Comparison of ENCODE assay signal across 21 cellular contexts in genomic region chr7:134774076-134774475, GRCh38. TPM values are rescaled to one million over a fixed set of nuclear protein-coding genes. Genes with fewer than 3 reads are reported as not detected.
DNase-seq lines count a peak whose midpoint lies in the region; ATAC-seq, FAIRE-seq and TF ChIP-seq lines count a peak whose summit lies in the region.
"Had no signal": no experiment of that assay in that cellular context is flagged by ENCODE, and none has a peak within 500 bp of the region (broad histone marks: within the 10 kb centered on the region; RNA-seq: fewer than 3 reads in every experiment).

No MANE protein-coding gene starts in this region.

- TF ChIP-seq CTCF in astrocyte (IDR thresholded peaks at IDR 0.05; ENCODE audit: insufficient read depth, low read depth, low read length) (no peak), neural progenitor cell (IDR thresholded peaks at IDR 0.05) (no peak)

- H2AFZ ChIP-seq in astrocyte (ENCODE audit: low read depth, low read length) (no peak overlapping the region), neural progenitor cell (replicated peaks) (peak overlapping the region; percentile 77)

- H3K9me3 Mint-ChIP-seq in astrocyte (ENCODE audit: unreplicated experiment) (no peaks in the 10 kb centered on the region), neural progenitor cell (peaks cover 2% of the 10 kb centered on the region)
- H3K9me3 Mint-ChIP-seq: CD4-positive, alpha-beta memory T cell; IgD-negative memory B cell had no signal

- no peaks in the 10 kb centered on the region for H4K20me1 ChIP-seq in astrocyte (ENCODE audit: insufficient read depth, low read length)
- no peaks in the 10 kb centered on the region for H4K20me1 ChIP-seq in neural progenitor cell (ENCODE audit: low read depth)
- H4K20me1 ChIP-seq: BLaER1 had no signal

- H3K36me3 ChIP-seq in astrocyte (ENCODE audit: insufficient read depth, low read length) (no peaks in the 10 kb centered on the region), neural progenitor cell (no peaks in the 10 kb centered on the region)
- H3K36me3 ChIP-seq: BLaER1 had no signal

- no peak for ATAC-seq in HG03025 (IDR thresholded peaks at IDR 0.05; ENCODE audit: low FRiP score, unreplicated experiment)
- ATAC-seq: A549 had no signal

- H3K4me1 ChIP-seq in astrocyte (ENCODE audit: insufficient read depth, low read length), result peaks cover 18% of the 10 kb centered on the region
- H3K4me1 ChIP-seq in neural progenitor cell, result peaks cover 13% of the 10 kb centered on the region

- H3K27ac ChIP-seq in astrocyte (ENCODE audit: low read depth, low read length) (no peak overlapping the region), neural progenitor cell (no peak overlapping the region)
- H3K27ac ChIP-seq: 22Rv1, A549 had no signal

- no peaks in the 10 kb centered on the region for H3K27me3 Mint-ChIP-seq in astrocyte (ENCODE audit: low read depth, unreplicated experiment)
- H3K27me3 Mint-ChIP-seq in neural progenitor cell (ENCODE audit: insufficient read depth, low read depth), result peaks cover 2% of the 10 kb centered on the region
- H3K27me3 Mint-ChIP-seq: CD4-positive, alpha-beta memory T cell; IgD-negative memory B cell had no signal

- H3K4me1 Mint-ChIP-seq in astrocyte (ENCODE audit: low read depth, unreplicated experiment), result peaks cover 43% of the 10 kb centered on the region
- H3K4me1 Mint-ChIP-seq in neural progenitor cell, result peaks cover 12% of the 10 kb centered on the region
- H3K4me1 Mint-ChIP-seq: CD14-positive monocyte; CD4-positive, alpha-beta memory T cell had no signal

- no peak overlapping the region for H3K27ac Mint-ChIP-seq in astrocyte (ENCODE audit: unreplicated experiment)
- H3K27ac Mint-ChIP-seq in neural progenitor cell, result no peak overlapping the region
- H3K27ac Mint-ChIP-seq: CD14-positive monocyte; CD4-positive, alpha-beta memory T cell; IgD-negative memory B cell had no signal

- H3K4me2 ChIP-seq in astrocyte (ENCODE audit: low read length) (no peak overlapping the region), neural progenitor cell (no peak overlapping the region)
- H3K4me2 ChIP-seq: A549, BLaER1 had no signal

- no peak for FAIRE-seq in astrocyte (lab: Jason Lieb, UNC)
- FAIRE-seq: A549, GM19239, H54, HTR-8/SVneo had no signal

- H3K79me2 ChIP-seq in astrocyte (ENCODE audit: insufficient read depth, low read length), result no peaks in the 10 kb centered on the region
- no peaks in the 10 kb centered on the region for H3K79me2 ChIP-seq in neural progenitor cell (ENCODE audit: low read depth)

- no peaks in the 10 kb centered on the region for H3K27me3 ChIP-seq in astrocyte (ENCODE audit: insufficient read depth, low read length)
- H3K27me3 ChIP-seq in neural progenitor cell, result no peaks in the 10 kb centered on the region
- H3K27me3 ChIP-seq: BLaER1 had no signal

- peaks cover 11% of the 10 kb centered on the region for H3F3A ChIP-seq in neural progenitor cell (ENCODE audit: low read depth)

- DNase-seq in EH (ENCODE audit: low read depth) (peak; percentile 51), astrocyte (ENCODE audit: low read depth) (no peak), islet precursor cell (peak; percentile 76), neural progenitor cell (ENCODE audit: low spot score) (no peak), activated gamma-delta T cell treated with Interleukin-2 at 50 U/mL for 16 hours (no peak), mucosa of gallbladder (ENCODE audit: low spot score) (no peak)
- DNase-seq: AML-193; CD4-positive, alpha-beta memory T cell; DMS153; DMS79; GF-D8; HCEC 1CT had no signal

- peak overlapping the region; percentile 28 for H3K4me3 Mint-ChIP-seq in astrocyte (ENCODE audit: unreplicated experiment)
- no peak overlapping the region for H3K4me3 Mint-ChIP-seq in neural progenitor cell
- H3K4me3 Mint-ChIP-seq: CD14-positive monocyte; CD4-positive, alpha-beta memory T cell had no signal

- H3K9me3 ChIP-seq in astrocyte (ENCODE audit: insufficient read depth, low read depth, low read length) (no peaks in the 10 kb centered on the region), neural progenitor cell (ENCODE audit: low read depth) (no peaks in the 10 kb centered on the region)
- H3K9me3 ChIP-seq: A549, BLaER1 had no signal

- H3K9ac ChIP-seq in astrocyte (ENCODE audit: low read length) (no peak overlapping the region), neural progenitor cell (no peak overlapping the region)
- H3K9ac ChIP-seq: BLaER1 had no signal

- no peak overlapping the region for H3K4me3 ChIP-seq in astrocyte (ENCODE audit: insufficient read depth, low read depth, low read length)
- H3K4me3 ChIP-seq in neural progenitor cell, result no peak overlapping the region
- H3K4me3 ChIP-seq: A549, BLaER1 had no signal

- H3K36me3 Mint-ChIP-seq in astrocyte (ENCODE audit: low read depth, unreplicated experiment) (peaks cover 2% of the 10 kb centered on the region), neural progenitor cell (no peaks in the 10 kb centered on the region)
- H3K36me3 Mint-ChIP-seq: CD14-positive monocyte; CD4-positive, alpha-beta memory T cell; IgD-negative memory B cell had no signal

RNA-seq across cellular contexts. Expression of gene CALD1, which starts 5.4 kb away (rescaled TPM):
- total RNA-seq in astrocyte, result 1,834 and 1,872 TPM in 2 replicates
- total RNA-seq in neural progenitor cell (ENCODE audit: low replicate concordance), result 90.2 and 118 TPM in 2 replicates
- total RNA-seq in mucosa of gallbladder, result 601 TPM
- total RNA-seq: CD4-positive, alpha-beta memory T cell had no signal

Comparison
In these comparisons a context has a peak if more than half of its experiments do, and no peak if none do; other contexts are left out.
1. DNase-seq: peak in EH (single experiment) and islet precursor cell (single experiment); none in astrocyte (single experiment), neural progenitor cell (single experiment), activated gamma-delta T cell treated with Interleukin-2 at 50 U/mL for 16 hours (single experiment) and mucosa of gallbladder (single experiment).